In genomic region chrX:675279-675886, GRCh38 we compare ENCODE assay signal across 20 cellular contexts. TPM values are rescaled to one million over a fixed set of nuclear protein-coding genes. Genes with fewer than 3 reads are reported as not detected.
"Had no signal": no experiment of that assay in that cellular context is flagged by ENCODE, and none has a peak within 500 bp of the region (broad histone marks: within the 10 kb centered on the region; RNA-seq: fewer than 3 reads in every experiment).

No MANE protein-coding gene starts in this region.

- H3K36me3 ChIP-seq: gastrocnemius medialis, neutrophil, spleen, thoracic aorta had no signal

- H3K4me3 ChIP-seq: gastrocnemius medialis, mucosa of descending colon, spleen, thoracic aorta had no signal

- DNase-seq: activated CD4-positive, alpha-beta T cell treated with anti-CD3 and anti-CD28 coated beads, Interleukin-2, amount 10 ng/mL, durations not matched to agents 7 days and 5 days; activated CD8-positive, alpha-beta T cell treated with anti-CD3 and anti-CD28 coated beads, Interleukin-2, amount 10 ng/mL, durations not matched to agents 7 days and 5 days; activated naive CD4-positive, alpha-beta T cell treated with Interleukin-2 at 50 U/mL for 16 hours; activated naive CD8-positive, alpha-beta T cell treated with anti-CD3 and anti-CD28 coated beads, Interleukin-2, amount 10 ng/mL, durations not matched to agents 7 days and 5 days; activated T-cell treated with anti-CD3 and anti-CD28 coated beads, Interleukin-2, amount 50 U/mL, for 24 hours; amygdala; gastrocnemius medialis; head of caudate nucleus; immature natural killer cell; left ventricle myocardium superior; mucosa of descending colon; naive B cell; stimulated activated CD4-positive, alpha-beta T cell treated with anti-CD3 and anti-CD28 coated beads, Interleukin-4, amount 100 ng/mL, for 4 hours had no signal

- H3K4me1 ChIP-seq: gastrocnemius medialis, spleen had no signal

- H3K27me3 ChIP-seq: gastrocnemius medialis had no signal

- H3K27ac ChIP-seq: gastrocnemius medialis, neutrophil, spleen, thoracic aorta had no signal

- H3K9me3 ChIP-seq: gastrocnemius medialis, mucosa of descending colon, neutrophil, thoracic aorta had no signal

RNA-seq across cellular contexts. Expression of gene SHOX, which starts 44.8 kb away (rescaled TPM):
- total RNA-seq: activated CD4-positive, alpha-beta T cell treated with anti-CD3 and anti-CD28 coated beads, Interleukin-2, amount 10 ng/mL, durations not matched to agents 7 days and 5 days; activated CD8-positive, alpha-beta T cell treated with anti-CD3 and anti-CD28 coated beads, Interleukin-2, amount 10 ng/mL, durations not matched to agents 7 days and 5 days; activated naive CD8-positive, alpha-beta T cell treated with anti-CD3 and anti-CD28 coated beads, Interleukin-2, amount 10 ng/mL, durations not matched to agents 7 days and 5 days; activated T-helper 2 cell treated with anti-CD3 and anti-CD28 coated beads, Interferon-gamma antibody, Interleukin-2, Interleukin-4, amounts not matched to agents 10 μg/mL and 5 μg/mL and 100 μg/mL, durations not matched to agents 14 hours and 24 hours and 36 hours; dermis microvascular lymphatic vessel endothelial cell; epithelial cell of proximal tubule; left ventricle myocardium superior; spleen; ureter had no signal
- polyA plus RNA-seq: immature natural killer cell, spleen had no signal
